In genomic region chr5:156913719-156914370, GRCh38 we compare ENCODE assay signal across 8 cellular contexts. TPM values are rescaled to one million over a fixed set of nuclear protein-coding genes. Genes with fewer than 3 reads are reported as not detected.
DNase-seq lines count a peak whose midpoint lies in the region; ATAC-seq lines count a peak whose summit lies in the region.

No MANE protein-coding gene starts in this region.

- peak; percentile 47 for DNase-seq in SIG-M5 treated with dmso at 0.1 percent for 504 hours (lab: John Stamatoyannopoulos, UW; ENCODE audit: unreplicated experiment)
- DNase-seq in SIG-M5 (lab: John Stamatoyannopoulos, UW) = no peak
- DNase-seq in NCI-H1092 (lab: John Stamatoyannopoulos, UW) = peak; percentile 93
- DNase-seq in activated CD4-positive, alpha-beta memory T cell treated with anti-CD3 and anti-CD28 coated beads, Interleukin-2, amount 10 ng/mL, durations not matched to agents 7 days and 5 days = peak; percentile 41
- no peak for DNase-seq in stimulated activated effector memory CD8-positive, alpha-beta T cell treated with anti-CD3 and anti-CD28 coated beads, Interleukin-12 subunit alpha, Interleukin-12 subunit beta, amount 100 ng/mL, for 72 hours (ENCODE audit: low spot score in 2 of 2)
- DNase-seq in midbrain (lab: John Stamatoyannopoulos, UW) = no peak
- no peak for DNase-seq in superior temporal gyrus (ENCODE audit: extremely low spot score)

- peak; percentile 89 for ATAC-seq in HG02610 (IDR thresholded peaks at IDR 0.05; ENCODE audit: unreplicated experiment)
- ATAC-seq in stimulated activated effector memory CD8-positive, alpha-beta T cell treated with anti-CD3 and anti-CD28 coated beads, Interleukin-12 subunit alpha, Interleukin-12 subunit beta, amount 100 ng/mL, for 72 hours = peak; percentile 77

- POLR2A ChIA-PET in activated CD4-positive, alpha-beta memory T cell treated with anti-CD3 and anti-CD28 coated beads, Interleukin-2, amount 10 ng/mL, durations not matched to agents 7 days and 5 days (lab: Charles Lee) = interaction anchor here (0.9 to 2.7 kb wide), 10 partner anchors 10 to 229 kb away, joined by 3 to 20 read pairs (median 6); partner anchors contain the start of genes HAVCR2 and MED7

- H3K4me3 Mint-ChIP-seq in activated CD4-positive, alpha-beta memory T cell treated with anti-CD3 and anti-CD28 coated beads, Interleukin-2, amount 10 ng/mL, durations not matched to agents 7 days and 5 days = peak overlapping the region; percentile 58
- peak overlapping the region; percentile 61 for H3K4me3 Mint-ChIP-seq in stimulated activated effector memory CD8-positive, alpha-beta T cell treated with anti-CD3 and anti-CD28 coated beads, Interleukin-12 subunit alpha, Interleukin-12 subunit beta, amount 100 ng/mL, for 72 hours

- peaks cover 41% of the 10 kb centered on the region for H3K4me1 Mint-ChIP-seq in activated CD4-positive, alpha-beta memory T cell treated with anti-CD3 and anti-CD28 coated beads, Interleukin-2, amount 10 ng/mL, durations not matched to agents 7 days and 5 days
- peaks cover 37% of the 10 kb centered on the region for H3K4me1 Mint-ChIP-seq in stimulated activated effector memory CD8-positive, alpha-beta T cell treated with anti-CD3 and anti-CD28 coated beads, Interleukin-12 subunit alpha, Interleukin-12 subunit beta, amount 100 ng/mL, for 72 hours

- peak overlapping the region; percentile 97 for H3K27ac Mint-ChIP-seq in activated CD4-positive, alpha-beta memory T cell treated with anti-CD3 and anti-CD28 coated beads, Interleukin-2, amount 10 ng/mL, durations not matched to agents 7 days and 5 days
- peak overlapping the region; percentile 94 for H3K27ac Mint-ChIP-seq in stimulated activated effector memory CD8-positive, alpha-beta T cell treated with anti-CD3 and anti-CD28 coated beads, Interleukin-12 subunit alpha, Interleukin-12 subunit beta, amount 100 ng/mL, for 72 hours

- H3K27me3 Mint-ChIP-seq in activated CD4-positive, alpha-beta memory T cell treated with anti-CD3 and anti-CD28 coated beads, Interleukin-2, amount 10 ng/mL, durations not matched to agents 7 days and 5 days = no peaks in the 10 kb centered on the region

- H3K9me3 Mint-ChIP-seq in activated CD4-positive, alpha-beta memory T cell treated with anti-CD3 and anti-CD28 coated beads, Interleukin-2, amount 10 ng/mL, durations not matched to agents 7 days and 5 days = peaks cover 27% of the 10 kb centered on the region
- no peaks in the 10 kb centered on the region for H3K9me3 Mint-ChIP-seq in stimulated activated effector memory CD8-positive, alpha-beta T cell treated with anti-CD3 and anti-CD28 coated beads, Interleukin-12 subunit alpha, Interleukin-12 subunit beta, amount 100 ng/mL, for 72 hours

- CTCF ChIA-PET in activated CD4-positive, alpha-beta memory T cell treated with anti-CD3 and anti-CD28 coated beads, Interleukin-2, amount 10 ng/mL, durations not matched to agents 7 days and 5 days (lab: Charles Lee) = interaction anchor here (0.7 to 2.2 kb wide), 4 partner anchors 21 to 218 kb away, joined by 3 to 17 read pairs (median 6); no protein-coding TSS in a partner anchor

- H3K36me3 Mint-ChIP-seq in activated CD4-positive, alpha-beta memory T cell treated with anti-CD3 and anti-CD28 coated beads, Interleukin-2, amount 10 ng/mL, durations not matched to agents 7 days and 5 days (ENCODE audit: low read depth) = peaks cover 44% of the 10 kb centered on the region
- H3K36me3 Mint-ChIP-seq in stimulated activated effector memory CD8-positive, alpha-beta T cell treated with anti-CD3 and anti-CD28 coated beads, Interleukin-12 subunit alpha, Interleukin-12 subunit beta, amount 100 ng/mL, for 72 hours = no peaks in the 10 kb centered on the region

RNA-seq across cellular contexts. Expression of gene TIMD4, which starts 49.2 kb away (rescaled TPM):
- total RNA-seq in activated CD4-positive, alpha-beta memory T cell treated with anti-CD3 and anti-CD28 coated beads, Interleukin-2, amount 10 ng/mL, durations not matched to agents 7 days and 5 days = 1 to 10 TPM; 2.4 TPM

Comparison
In these comparisons a context has a peak if more than half of its experiments do, and no peak if none do; other contexts are left out.
1. DNase-seq: peak in SIG-M5 treated with dmso at 0.1 percent for 504 hours (single experiment), NCI-H1092 (single experiment) and activated CD4-positive, alpha-beta memory T cell treated with anti-CD3 and anti-CD28 coated beads, Interleukin-2, amount 10 ng/mL, durations not matched to agents 7 days and 5 days (single experiment); none in SIG-M5 (single experiment), stimulated activated effector memory CD8-positive, alpha-beta T cell treated with anti-CD3 and anti-CD28 coated beads, Interleukin-12 subunit alpha, Interleukin-12 subunit beta, amount 100 ng/mL, for 72 hours (0 of 2), midbrain (single experiment) and superior temporal gyrus (single experiment).